20 cellular contexts compared by ENCODE assay signal in the genomic region with DNA sequence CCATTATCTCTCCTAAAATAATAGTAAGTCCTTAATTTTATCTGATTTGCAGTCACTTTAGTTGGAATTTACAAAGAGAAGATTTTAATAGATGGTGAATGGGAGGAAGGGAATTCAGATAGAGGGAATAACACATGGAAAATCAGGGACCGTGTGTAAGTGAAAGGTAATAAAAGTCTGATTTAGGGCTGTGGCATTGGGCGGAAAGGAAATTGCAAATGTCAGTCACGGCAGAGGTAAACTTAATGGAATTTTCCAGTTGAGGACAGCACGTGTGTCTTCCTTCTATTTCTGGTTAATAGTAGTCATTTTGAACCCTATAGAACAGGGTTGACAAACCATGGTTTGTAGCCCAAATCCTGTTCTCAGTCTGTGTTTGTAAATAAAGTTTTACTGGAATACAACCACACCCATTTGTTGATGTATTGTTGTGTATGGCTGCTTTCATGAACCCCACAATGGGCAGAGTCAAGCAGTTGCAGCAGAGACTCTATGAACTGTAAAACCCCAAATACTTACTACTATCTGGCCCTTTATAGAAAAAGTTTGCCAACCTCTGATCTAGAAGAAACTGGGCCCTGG. TPM values are rescaled to one million over a fixed set of nuclear protein-coding genes. Genes with fewer than 3 reads are reported as not detected.
DNase-seq lines count a peak whose midpoint lies in the region; ATAC-seq, FAIRE-seq and TF ChIP-seq lines count a peak whose summit lies in the region.
"Had no signal": no experiment of that assay in that cellular context is flagged by ENCODE, and none has a peak within 500 bp of the region (broad histone marks: within the 10 kb centered on the region; RNA-seq: fewer than 3 reads in every experiment).

No MANE protein-coding gene starts in this region.

- H4K20me1 ChIP-seq in K562 (replicated peaks; ENCODE audit: control insufficient read depth, insufficient read depth, low read length): no peaks in the 10 kb centered on the region

- TF ChIP-seq CTCF in Panc1 (IDR thresholded peaks at IDR 0.05): no peak
- no peak for TF ChIP-seq CTCF in K562 (IDR thresholded peaks at IDR 0.05 in 2 of 3, conservative IDR thresholded peaks at IDR 0.05 in 1 of 3; ENCODE audit: insufficient read depth in 2 of 3, low read depth in 1 of 3, low read length in 3 of 3)
- no peak for TF ChIP-seq CTCF in GM20000 (IDR thresholded peaks at IDR 0.05; ENCODE audit: extremely low read depth, missing control alignments)

- CTCF ChIA-PET in activated naive CD4-positive, alpha-beta T cell treated with anti-CD3 and anti-CD28 coated beads, Interleukin-2, amount 10 ng/mL, durations not matched to agents 7 days and 5 days (lab: Charles Lee): interaction anchor here (1.6 kb wide), 1 partner anchor 36 kb away, joined by 3 read pairs; no protein-coding TSS in a partner anchor
- CTCF ChIA-PET in Panc1 (lab: Charles Lee) (no interaction called here), K562 (lab: Yijun Ruan, JAX; ENCODE audit: low intra/inter-chr PET ratio) (no interaction called here)

- H3K27me3 ChIP-seq in Panc1 (ENCODE audit: control insufficient read depth, insufficient read depth, low read length): no peaks in the 10 kb centered on the region
- H3K27me3 ChIP-seq in K562 (ENCODE audit: control insufficient read depth in 2 of 2, insufficient read depth in 2 of 2, low read length in 2 of 2): no peaks in the 10 kb centered on the region
- H3K27me3 ChIP-seq: body of pancreas, heart left ventricle had no signal

- H3K9me1 ChIP-seq in K562 (ENCODE audit: control insufficient read depth, insufficient read depth, low read length): no peaks in the 10 kb centered on the region

- H3K4me1 Mint-ChIP-seq in activated naive CD4-positive, alpha-beta T cell treated with anti-CD3 and anti-CD28 coated beads, Interleukin-2, amount 10 ng/mL, durations not matched to agents 7 days and 5 days: peaks cover 72% of the 10 kb centered on the region
- peaks cover 67% of the 10 kb centered on the region for H3K4me1 Mint-ChIP-seq in stimulated activated memory B cell treated with anti-CD40 and anti-IgM and Interleukin-4, amounts not matched to agents 10 μg/mL and 1 μg/mL and 100 μg/mL, for 72 hours
- H3K4me1 Mint-ChIP-seq in effector memory CD8-positive, alpha-beta T cell (ENCODE audit: low read depth in 2 of 2): peaks cover 51 to 67% of the 10 kb centered on the region in 2 donors

- peak overlapping the region; percentile 43 for H3K27ac Mint-ChIP-seq in activated naive CD4-positive, alpha-beta T cell treated with anti-CD3 and anti-CD28 coated beads, Interleukin-2, amount 10 ng/mL, durations not matched to agents 7 days and 5 days
- peak overlapping the region; percentile 78 for H3K27ac Mint-ChIP-seq in stimulated activated memory B cell treated with anti-CD40 and anti-IgM and Interleukin-4, amounts not matched to agents 10 μg/mL and 1 μg/mL and 100 μg/mL, for 72 hours
- H3K27ac Mint-ChIP-seq in effector memory CD8-positive, alpha-beta T cell: peak overlapping the region in 1 of 2 donors; percentile 85

- no peaks in the 10 kb centered on the region for H3K9me3 ChIP-seq in Panc1 (ENCODE audit: control insufficient read depth, insufficient read depth, low read depth, low read length)
- no peaks in the 10 kb centered on the region for H3K9me3 ChIP-seq in K562 (replicated peaks; ENCODE audit: control insufficient read depth, insufficient read depth, low read depth, low read length)
- H3K9me3 ChIP-seq: body of pancreas, heart left ventricle had no signal

- 64% methylated on average over 4 of the region's 4 CpGs for WGBS in K562 (ENCODE audit: insufficient coverage, low coverage, missing lambda C conversion rate)

- no peak overlapping the region for H3K4me3 ChIP-seq in Panc1 (ENCODE audit: low read depth in 2 of 2, low read length in 2 of 2)
- H3K4me3 ChIP-seq in K562: no peak overlapping the region
- H3K4me3 ChIP-seq: body of pancreas, heart left ventricle had no signal

- no peak overlapping the region for H3K4me2 ChIP-seq in K562 (ENCODE audit: insufficient read depth, low read length)

- H3K27ac ChIP-seq in Panc1 (ENCODE audit: low read length): no peak overlapping the region; the same call in 1 of the 2 replicates
- no peak overlapping the region for H3K27ac ChIP-seq in K562 (ENCODE audit: extremely low read depth, low read depth, low read length)
- H3K27ac ChIP-seq: body of pancreas, heart left ventricle had no signal

- TF ChIP-seq EP300 in K562 (IDR thresholded peaks at IDR 0.05; ENCODE audit: low read length): no peak

- H3K79me2 ChIP-seq in K562 (ENCODE audit: control insufficient read depth, insufficient read depth, low read length): peaks cover 2% of the 10 kb centered on the region; the same call in 1 of the 3 replicates

- H3K9me3 Mint-ChIP-seq in activated naive CD4-positive, alpha-beta T cell treated with anti-CD3 and anti-CD28 coated beads, Interleukin-2, amount 10 ng/mL, durations not matched to agents 7 days and 5 days: no peaks in the 10 kb centered on the region
- H3K9me3 Mint-ChIP-seq in stimulated activated memory B cell treated with anti-CD40 and anti-IgM and Interleukin-4, amounts not matched to agents 10 μg/mL and 1 μg/mL and 100 μg/mL, for 72 hours: no peaks in the 10 kb centered on the region
- H3K9me3 Mint-ChIP-seq in effector memory CD8-positive, alpha-beta T cell: no peaks in the 10 kb centered on the region

- POLR2A ChIA-PET in Panc1 (lab: Charles Lee) (no interaction called here), K562 (lab: Yijun Ruan, JAX) (no interaction called here)

- TF ChIP-seq POLR2A in K562 (conservative IDR thresholded peaks at IDR 0.05): no peak

- no peak for DNase-seq in activated naive CD4-positive, alpha-beta T cell treated with anti-CD3 and anti-CD28 coated beads, Interleukin-2, amount 10 ng/mL, durations not matched to agents 7 days and 5 days
- DNase-seq in activated naive CD4-positive, alpha-beta T cell treated with anti-CD3 and anti-CD28 coated beads, Interleukin-2, amount 50 U/mL, for 16 hours: no peak
- DNase-seq in Panc1 (ENCODE audit: low read depth, low spot score) (no peak), K562 (ENCODE audit: extremely low read depth in 1 of 4, low spot score in 3 of 4) (no peak), CD1c-positive myeloid dendritic cell (ENCODE audit: extremely low spot score) (no peak), GM20000 (ENCODE audit: low spot score) (no peak)
- DNase-seq in effector memory CD8-positive, alpha-beta T cell: no peak
- DNase-seq: activated gamma-delta T cell, body of pancreas, HCEC 1CT, heart left ventricle, NCI-H526 treated with DMSO at 0.1 percent for 48 hours, occipital lobe, SHP77 had no signal

- in situ Hi-C loops in Panc1 (cut with HindIII; ENCODE audit: low pct_unique_long_range_greater_than_20kb, low sequenced_read_pairs) (no loop called here), K562 (cut with MboI) (no loop called here)

- intact Hi-C loops in Panc1 (cut with micrococcal nuclease; ENCODE audit: unreplicated experiment): no loop called here
- intact Hi-C loops in K562 (cut with micrococcal nuclease): no loop called here

- no peak overlapping the region for H3K9ac ChIP-seq in K562 (ENCODE audit: insufficient read depth in 1 of 2, low read depth in 2 of 2, low read length in 2 of 2)

- ATAC-seq in Panc1 (no peak), K562 (no peak)
- ATAC-seq in stimulated activated memory B cell treated with anti-CD40 and anti-IgM and Interleukin-4, amounts not matched to agents 10 μg/mL and 1 μg/mL and 100 μg/mL, for 72 hours: no peak
- no peak for ATAC-seq in effector memory CD8-positive, alpha-beta T cell (replicated peaks)
- ATAC-seq: body of pancreas, heart left ventricle had no signal

- H2AFZ ChIP-seq in K562 (ENCODE audit: low read depth, low read length): no peak overlapping the region

- no peak overlapping the region for H3K4me3 Mint-ChIP-seq in activated naive CD4-positive, alpha-beta T cell treated with anti-CD3 and anti-CD28 coated beads, Interleukin-2, amount 10 ng/mL, durations not matched to agents 7 days and 5 days
- H3K4me3 Mint-ChIP-seq in stimulated activated memory B cell treated with anti-CD40 and anti-IgM and Interleukin-4, amounts not matched to agents 10 μg/mL and 1 μg/mL and 100 μg/mL, for 72 hours: no peak overlapping the region
- no peak overlapping the region for H3K4me3 Mint-ChIP-seq in effector memory CD8-positive, alpha-beta T cell

- BruUV-seq in Panc1 (replicated peaks; lab: Mats Ljungman, UMichigan) (TSS peak; percentile 35), K562 (replicated peaks; lab: Mats Ljungman, UMichigan) (no TSS peak)

- peaks cover 44% of the 10 kb centered on the region for H3K36me3 Mint-ChIP-seq in activated naive CD4-positive, alpha-beta T cell treated with anti-CD3 and anti-CD28 coated beads, Interleukin-2, amount 10 ng/mL, durations not matched to agents 7 days and 5 days
- peaks cover 12% of the 10 kb centered on the region for H3K36me3 Mint-ChIP-seq in stimulated activated memory B cell treated with anti-CD40 and anti-IgM and Interleukin-4, amounts not matched to agents 10 μg/mL and 1 μg/mL and 100 μg/mL, for 72 hours
- peaks cover 17% of the 10 kb centered on the region for H3K36me3 Mint-ChIP-seq in effector memory CD8-positive, alpha-beta T cell (ENCODE audit: insufficient read depth)

- no peaks in the 10 kb centered on the region for H3K27me3 Mint-ChIP-seq in activated naive CD4-positive, alpha-beta T cell treated with anti-CD3 and anti-CD28 coated beads, Interleukin-2, amount 10 ng/mL, durations not matched to agents 7 days and 5 days
- no peaks in the 10 kb centered on the region for H3K27me3 Mint-ChIP-seq in stimulated activated memory B cell treated with anti-CD40 and anti-IgM and Interleukin-4, amounts not matched to agents 10 μg/mL and 1 μg/mL and 100 μg/mL, for 72 hours
- no peaks in the 10 kb centered on the region for H3K27me3 Mint-ChIP-seq in effector memory CD8-positive, alpha-beta T cell

- TF ChIP-seq RAD21 in K562 (CRISPR knock-in tag; conservative IDR thresholded peaks at IDR 0.05 in 1 of 2, IDR thresholded peaks at IDR 0.05 in 1 of 2): no peak

- H3K4me1 ChIP-seq in Panc1 (ENCODE audit: control insufficient read depth, insufficient read depth, low read length) (peaks cover 29% of the 10 kb centered on the region), K562 (replicated peaks in 1 of 2; ENCODE audit: control insufficient read depth in 2 of 2, insufficient read depth in 2 of 2, low read length in 2 of 2) (peaks cover 3 to 4% of the 10 kb centered on the region in 2 experiments; a peak in 2 of 5 replicates)

- H3K36me3 ChIP-seq in Panc1 (ENCODE audit: control insufficient read depth, insufficient read depth, low read length) (no peaks in the 10 kb centered on the region), K562 (ENCODE audit: control insufficient read depth, insufficient read depth, low read length) (no peaks in the 10 kb centered on the region; the same call in 2 of the 3 replicates)

- FAIRE-seq in K562 (lab: Jason Lieb, UNC): no peak
- FAIRE-seq: colon, endometrium had no signal

RNA-seq across cellular contexts. Expression of a gene that starts 34.1 kb away (rescaled TPM):
- total RNA-seq in Panc1 (2021; ENCODE audit: unreplicated experiment) (91.8 TPM), K562 (2014; rRNA removed) (7.3 and 8.5 TPM in 2 replicates), K562 (2014; rRNA removed; fragmentation: Illumina TruSeq; extraction: Trizol) (6.6 and 12.0 TPM in 2 replicates), K562 (2015; rRNA removed; fragmentation: Illumina TruSeq; extraction: Trizol) (6.5 and 8.2 TPM in 2 replicates), K562 (2021) (25.6 and 28.1 TPM in 2 replicates)
- 106 TPM for polyA plus RNA-seq in Panc1 (2012; ENCODE audit: insufficient read length)
- 112 and 174 TPM in 2 replicates for total RNA-seq in K562 (2011; cell fraction: chromatin; rRNA removed; ENCODE audit: low replicate concordance)
- 70.5 and 77.0 TPM in 2 replicates for total RNA-seq in K562 (2011; cell fraction: nucleolus; rRNA removed)
- 73.4 and 92.7 TPM in 2 replicates for total RNA-seq in K562 (2011; cell fraction: nucleoplasm; rRNA removed)
- polyA plus RNA-seq in K562 (2011; rRNA removed) (11.2 and 15.2 TPM in 2 replicates), K562 (2014; fragmentation: Illumina TruSeq; extraction: Trizol) (18.9 and 22.1 TPM in 2 replicates), K562 (2014; fragmentation: Nextera tagmentation; extraction: Ambion mirVana) (under 1 TPM; 0.34 to 0.38 TPM), K562 (2014; rRNA removed) (13.1 and 15.8 TPM in 2 replicates)
- 6.4 and 9.1 TPM in 2 replicates for polyA plus RNA-seq in K562 (2011; cell fraction: cytosol; rRNA removed)
- 21.1 and 26.5 TPM in 2 replicates for polyA plus RNA-seq in K562 (2011; cell fraction: nucleus; rRNA removed)
- 18.7 and 25.8 TPM in 2 replicates for polyA plus RNA-seq in K562 (2012)
- 34.0 and 37.5 TPM in 2 replicates for polyA minus RNA-seq in K562 (2011; rRNA and poly(A)+ RNA removed)
- polyA minus RNA-seq in K562 (2011; cell fraction: cytosol; rRNA and poly(A)+ RNA removed): 26.1 and 37.0 TPM in 2 replicates
- polyA minus RNA-seq in K562 (2011; cell fraction: nucleus; rRNA and poly(A)+ RNA removed): 15.1 and 22.9 TPM in 2 replicates

RNA-seq across cellular contexts. Expression of a gene that starts 52.0 kb away (rescaled TPM):
- total RNA-seq in Panc1 (2021; ENCODE audit: unreplicated experiment) (271 TPM), K562 (2014; rRNA removed) (215 TPM in 2 replicates), K562 (2014; rRNA removed; fragmentation: Illumina TruSeq; extraction: Trizol) (122 and 133 TPM in 2 replicates), K562 (2015; rRNA removed; fragmentation: Illumina TruSeq; extraction: Trizol) (157 and 163 TPM in 2 replicates), K562 (2021) (233 and 248 TPM in 2 replicates)
- polyA plus RNA-seq in Panc1 (2012; ENCODE audit: insufficient read length): 244 TPM
- total RNA-seq in K562 (2011; cell fraction: chromatin; rRNA removed; ENCODE audit: low replicate concordance): 205 and 214 TPM in 2 replicates
- 106 and 120 TPM in 2 replicates for total RNA-seq in K562 (2011; cell fraction: nucleolus; rRNA removed)
- 138 and 174 TPM in 2 replicates for total RNA-seq in K562 (2011; cell fraction: nucleoplasm; rRNA removed)
- polyA plus RNA-seq in K562 (2011; rRNA removed) (60.8 and 85.9 TPM in 2 replicates), K562 (2014; fragmentation: Illumina TruSeq; extraction: Trizol) (236 and 246 TPM in 2 replicates), K562 (2014; fragmentation: Nextera tagmentation; extraction: Ambion mirVana) (10 to 100 TPM; 58.3 to 93.8 TPM), K562 (2014; rRNA removed) (114 and 169 TPM in 2 replicates)
- polyA plus RNA-seq in K562 (2011; cell fraction: cytosol; rRNA removed): 79.1 and 143 TPM in 2 replicates
- 147 and 154 TPM in 2 replicates for polyA plus RNA-seq in K562 (2011; cell fraction: nucleus; rRNA removed)
- polyA plus RNA-seq in K562 (2012): 163 and 198 TPM in 2 replicates
- polyA minus RNA-seq in K562 (2011; rRNA and poly(A)+ RNA removed): 54.7 and 73.9 TPM in 2 replicates
- 70.6 and 94.1 TPM in 2 replicates for polyA minus RNA-seq in K562 (2011; cell fraction: cytosol; rRNA and poly(A)+ RNA removed)
- polyA minus RNA-seq in K562 (2011; cell fraction: nucleus; rRNA and poly(A)+ RNA removed): 27.5 and 55.3 TPM in 2 replicates

RNA-seq across cellular contexts. Expression of a gene that starts 55.2 kb away (rescaled TPM):
- total RNA-seq in Panc1 (2021; ENCODE audit: unreplicated experiment) (not detected), K562 (2014; rRNA removed) (not detected in 2 replicates), K562 (2014; rRNA removed; fragmentation: Illumina TruSeq; extraction: Trizol) (not detected in 2 replicates), K562 (2015; rRNA removed; fragmentation: Illumina TruSeq; extraction: Trizol) (not detected in 2 replicates), K562 (2021) (not detected in 2 replicates)
- not detected for polyA plus RNA-seq in Panc1 (2012; ENCODE audit: insufficient read length)
- total RNA-seq in K562 (2011; cell fraction: chromatin; rRNA removed; ENCODE audit: low replicate concordance): not detected in 2 replicates
- total RNA-seq in K562 (2011; cell fraction: nucleolus; rRNA removed): not detected in 2 replicates
- not detected in 2 replicates for total RNA-seq in K562 (2011; cell fraction: nucleoplasm; rRNA removed)
- polyA plus RNA-seq in K562 (2011; rRNA removed) (not detected in 2 replicates), K562 (2014; fragmentation: Illumina TruSeq; extraction: Trizol) (not detected in 2 replicates), K562 (2014; fragmentation: Nextera tagmentation; extraction: Ambion mirVana) (not detected), K562 (2014; rRNA removed) (not detected in 2 replicates)
- not detected in 2 replicates for polyA plus RNA-seq in K562 (2011; cell fraction: cytosol; rRNA removed)
- polyA plus RNA-seq in K562 (2011; cell fraction: nucleus; rRNA removed): not detected in 2 replicates
- polyA plus RNA-seq in K562 (2012): not detected in 2 replicates
- polyA minus RNA-seq in K562 (2011; rRNA and poly(A)+ RNA removed): not detected in 2 replicates
- not detected in 2 replicates for polyA minus RNA-seq in K562 (2011; cell fraction: cytosol; rRNA and poly(A)+ RNA removed)
- not detected in 2 replicates for polyA minus RNA-seq in K562 (2011; cell fraction: nucleus; rRNA and poly(A)+ RNA removed)
- total RNA-seq: HT1080, LHCN-M2, liver had no signal
- polyA plus RNA-seq: liver had no signal
